ENCODE assay signal across 8 cellular contexts in the genomic region with DNA sequence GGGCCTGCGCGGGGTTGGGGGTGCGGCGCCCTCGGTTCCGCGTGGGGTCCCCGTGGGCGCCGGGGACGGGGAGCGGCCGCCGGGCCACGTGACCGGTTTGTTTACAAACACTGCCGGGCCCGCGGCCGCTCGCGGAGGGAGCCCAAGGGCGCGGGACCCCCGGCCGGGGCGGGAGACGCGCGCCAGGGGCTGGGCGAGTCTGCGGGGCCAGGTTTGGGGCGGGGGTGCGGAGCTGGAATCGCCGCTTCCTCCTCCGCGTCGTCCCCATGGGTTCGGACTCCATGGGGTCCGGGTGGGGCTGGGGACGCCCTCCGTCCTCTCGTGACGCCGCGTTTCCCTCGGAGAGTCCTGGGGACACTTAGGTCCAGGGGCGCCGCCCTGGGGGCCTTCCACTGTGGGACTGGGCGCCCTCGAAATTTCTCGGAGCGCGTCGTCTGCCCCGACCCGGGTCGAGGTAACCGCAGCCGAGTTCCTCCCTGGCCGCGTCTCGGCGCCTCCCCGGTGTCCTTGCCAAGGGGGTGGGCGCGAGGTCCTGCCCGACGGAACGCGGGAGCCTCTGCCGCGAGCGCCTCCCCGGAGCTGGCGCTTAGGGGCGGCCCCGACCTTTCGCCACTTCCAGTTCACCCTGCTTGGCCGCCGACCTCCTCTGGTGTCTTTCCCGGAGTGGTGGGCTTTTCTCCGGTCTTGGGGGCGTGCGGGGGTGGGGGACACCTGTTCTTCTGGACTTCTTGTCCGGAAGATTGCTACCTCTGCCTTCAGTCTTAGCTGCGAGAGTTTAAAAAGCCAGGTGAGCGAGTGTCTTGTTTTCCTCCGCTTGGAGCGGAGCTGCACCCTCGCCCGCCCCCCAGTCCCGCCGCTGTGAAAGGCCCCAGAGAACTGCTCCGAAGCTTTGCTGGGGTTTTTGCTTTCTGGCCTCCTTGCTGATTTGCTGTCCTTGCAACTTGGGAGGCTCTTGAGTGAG. TPM values are rescaled to one million over a fixed set of nuclear protein-coding genes. Genes with fewer than 3 reads are reported as not detected.
DNase-seq lines count a peak whose midpoint lies in the region; ATAC-seq and TF ChIP-seq lines count a peak whose summit lies in the region.

No MANE protein-coding gene starts in this region.

- no peak for TF ChIP-seq CTCF in CD4-positive, alpha-beta T cell (IDR thresholded peaks at IDR 0.05)
- TF ChIP-seq CTCF in progenitor cell of endocrine pancreas (IDR thresholded peaks at IDR 0.05; ENCODE audit: unreplicated experiment) = no peak

- H3K36me3 Mint-ChIP-seq in CD4-positive, alpha-beta T cell (ENCODE audit: low read depth) = peaks cover 9% of the 10 kb centered on the region
- H3K36me3 Mint-ChIP-seq in activated naive CD8-positive, alpha-beta T cell treated with anti-CD3 and anti-CD28 coated beads, Interleukin-2, amount 50 U/mL, for 24 hours (ENCODE audit: low read depth) = no peaks in the 10 kb centered on the region
- H3K36me3 Mint-ChIP-seq in progenitor cell of endocrine pancreas (ENCODE audit: insufficient read depth) = no peaks in the 10 kb centered on the region

- no peaks in the 10 kb centered on the region for H3K27me3 ChIP-seq in CD4-positive, alpha-beta T cell (ENCODE audit: control insufficient read depth, insufficient read depth, low read length)

- H3K9me3 Mint-ChIP-seq in CD4-positive, alpha-beta T cell = no peaks in the 10 kb centered on the region
- no peaks in the 10 kb centered on the region for H3K9me3 Mint-ChIP-seq in activated naive CD8-positive, alpha-beta T cell treated with anti-CD3 and anti-CD28 coated beads, Interleukin-2, amount 50 U/mL, for 24 hours
- no peaks in the 10 kb centered on the region for H3K9me3 Mint-ChIP-seq in progenitor cell of endocrine pancreas (ENCODE audit: low read depth)

- intact Hi-C loops in CD4-positive, alpha-beta T cell (cut with DNase I, micrococcal nuclease) = loop anchor here in 1 of 2 experiments (5.0 kb wide), 1 partner anchor 35 kb away; no protein-coding TSS in a partner anchor
- intact Hi-C loops in left ventricle myocardium superior (cut with micrococcal nuclease) = loop anchor here (5.0 to 10.0 kb wide), 2 partner anchors 35 to 93 kb away; no protein-coding TSS in a partner anchor

- CTCF ChIA-PET in CD4-positive, alpha-beta T cell (lab: Charles Lee) = interaction anchor here (0.6 to 0.9 kb wide), 2 partner anchors 21 to 104 kb away, joined by 4 to 5 read pairs; no protein-coding TSS in a partner anchor

- no peaks in the 10 kb centered on the region for H3K27me3 Mint-ChIP-seq in CD4-positive, alpha-beta T cell
- H3K27me3 Mint-ChIP-seq in activated naive CD8-positive, alpha-beta T cell treated with anti-CD3 and anti-CD28 coated beads, Interleukin-2, amount 50 U/mL, for 24 hours = no peaks in the 10 kb centered on the region
- no peaks in the 10 kb centered on the region for H3K27me3 Mint-ChIP-seq in progenitor cell of endocrine pancreas

- H3K27ac ChIP-seq in CD4-positive, alpha-beta T cell (ENCODE audit: low read depth, low read length) = peak overlapping the region; percentile 49

- peaks cover 76% of the 10 kb centered on the region for H3K4me1 Mint-ChIP-seq in CD4-positive, alpha-beta T cell (ENCODE audit: low read depth)
- H3K4me1 Mint-ChIP-seq in activated naive CD8-positive, alpha-beta T cell treated with anti-CD3 and anti-CD28 coated beads, Interleukin-2, amount 50 U/mL, for 24 hours = peaks cover 68% of the 10 kb centered on the region
- peaks cover 68% of the 10 kb centered on the region for H3K4me1 Mint-ChIP-seq in progenitor cell of endocrine pancreas (ENCODE audit: low read depth)

- H3K4me3 Mint-ChIP-seq in CD4-positive, alpha-beta T cell = peak overlapping the region; percentile 96
- peak overlapping the region; percentile 88 for H3K4me3 Mint-ChIP-seq in activated naive CD8-positive, alpha-beta T cell treated with anti-CD3 and anti-CD28 coated beads, Interleukin-2, amount 50 U/mL, for 24 hours
- H3K4me3 Mint-ChIP-seq in progenitor cell of endocrine pancreas (ENCODE audit: low read depth) = peak overlapping the region; percentile 96

- POLR2A ChIA-PET in CD4-positive, alpha-beta T cell (lab: Charles Lee) = interaction anchor here (0.9 to 3.1 kb wide), 10 partner anchors 10 to 122 kb away, joined by 3 to 43 read pairs (median 4); a partner anchor contains a TSS

- H3K9me3 ChIP-seq in CD4-positive, alpha-beta T cell (ENCODE audit: control insufficient read depth, low read length) = no peaks in the 10 kb centered on the region

- no peak for ATAC-seq in CD4-positive, alpha-beta T cell (ENCODE audit: poor library complexity)
- ATAC-seq in GM21528 (IDR thresholded peaks at IDR 0.05; ENCODE audit: low FRiP score, unreplicated experiment) (peak; percentile 10), left ventricle myocardium superior (peak; percentile 55), GM18870 (IDR thresholded peaks at IDR 0.05; ENCODE audit: unreplicated experiment) (no peak), GM21576 (IDR thresholded peaks at IDR 0.05; ENCODE audit: unreplicated experiment) (no peak)
- ATAC-seq in activated naive CD8-positive, alpha-beta T cell treated with anti-CD3 and anti-CD28 coated beads, Interleukin-2, amount 50 U/mL, for 24 hours = no peak

- peak in 7 of 10 experiments; percentile 6 to 48 (median 16) for DNase-seq in CD4-positive, alpha-beta T cell
- DNase-seq in NCI-H526 (lab: John Stamatoyannopoulos, UW) (peak; percentile 18 to 57), left ventricle myocardium superior (peak; percentile 84), progenitor cell of endocrine pancreas (ENCODE audit: low spot score, unreplicated experiment) (peak; percentile 24)
- peak; percentile 50 for DNase-seq in activated naive CD8-positive, alpha-beta T cell treated with anti-CD3 and anti-CD28 coated beads, Interleukin-2, amount 50 U/mL, for 24 hours

- H3K27ac Mint-ChIP-seq in CD4-positive, alpha-beta T cell = peak overlapping the region; percentile 91
- H3K27ac Mint-ChIP-seq in activated naive CD8-positive, alpha-beta T cell treated with anti-CD3 and anti-CD28 coated beads, Interleukin-2, amount 50 U/mL, for 24 hours = peak overlapping the region; percentile 70
- peak overlapping the region; percentile 94 for H3K27ac Mint-ChIP-seq in progenitor cell of endocrine pancreas

RNA-seq across cellular contexts. Expression of a gene that starts 0.8 kb away (rescaled TPM):
- 10 to 100 TPM; 69.1 to 71.6 TPM for total RNA-seq in CD4-positive, alpha-beta T cell
- total RNA-seq in left ventricle myocardium superior = 38.9 TPM
- 39.9 and 40.8 TPM in 2 replicates for total RNA-seq in progenitor cell of endocrine pancreas

Comparison
In these comparisons a context has a peak if more than half of its experiments do, and no peak if none do; other contexts are left out.
1. ATAC-seq: peak in GM21528 (single experiment) and left ventricle myocardium superior (single experiment); none in CD4-positive, alpha-beta T cell (single experiment), activated naive CD8-positive, alpha-beta T cell treated with anti-CD3 and anti-CD28 coated beads, Interleukin-2, amount 50 U/mL, for 24 hours (single experiment), GM18870 (single experiment) and GM21576 (single experiment).
2. DNase-seq: peak in every context shown above with its lines; median percentile 84 in left ventricle myocardium superior; 50 in activated naive CD8-positive, alpha-beta T cell treated with anti-CD3 and anti-CD28 coated beads, Interleukin-2, amount 50 U/mL, for 24 hours; 38 in NCI-H526; 24 in progenitor cell of endocrine pancreas; 16 in CD4-positive, alpha-beta T cell.
3. Peak in every context shown above with its lines, with median percentiles within 50 percentile points of each other: H3K27ac Mint-ChIP-seq and H3K4me3 Mint-ChIP-seq.